In genomic region chr1:239717097-239718051, GRCh38 we compare ENCODE assay signal across 14 cellular contexts.
DNase-seq lines count a peak whose midpoint lies in the region; ATAC-seq, FAIRE-seq and TF ChIP-seq lines count a peak whose summit lies in the region.
"Had no signal": no experiment of that assay in that cellular context is flagged by ENCODE, and none has a peak within 500 bp of the region (broad histone marks: within the 10 kb centered on the region; RNA-seq: fewer than 3 reads in every experiment).

No MANE protein-coding gene starts in this region.

- POLR2A ChIA-PET in activated CD4-positive, alpha-beta T cell treated with anti-CD3 and anti-CD28 coated beads, Interleukin-2, amount 10 ng/mL, durations not matched to agents 7 days and 5 days (lab: Charles Lee) = interaction anchor here (0.7 kb wide), 1 partner anchor 9 kb away, joined by 3 read pairs; no protein-coding TSS in a partner anchor

- no peaks in the 10 kb centered on the region for H3K36me3 ChIP-seq in Peyer's patch
- H3K36me3 ChIP-seq in astrocyte (ENCODE audit: insufficient read depth, low read length) = no peaks in the 10 kb centered on the region
- H3K36me3 ChIP-seq in stomach = no peaks in the 10 kb centered on the region
- no peaks in the 10 kb centered on the region for H3K36me3 ChIP-seq in vagina
- H3K36me3 ChIP-seq: tibial artery had no signal

- H2AFZ ChIP-seq in astrocyte (ENCODE audit: low read depth, low read length) = no peak overlapping the region

- H3K4me3 ChIP-seq in Peyer's patch = peak overlapping the region in 3 of 4 donors; percentile 4 to 25 (median 24)
- no peak overlapping the region for H3K4me3 ChIP-seq in astrocyte (ENCODE audit: insufficient read depth, low read depth, low read length)
- no peak overlapping the region for H3K4me3 ChIP-seq in stomach
- no peak overlapping the region for H3K4me3 ChIP-seq in vagina
- H3K4me3 ChIP-seq: GM12878, skin epidermis, tibial artery had no signal

- peak overlapping the region; percentile 97 for H3K27ac Mint-ChIP-seq in activated CD4-positive, alpha-beta T cell treated with anti-CD3 and anti-CD28 coated beads, Interleukin-2, amount 10 ng/mL, durations not matched to agents 7 days and 5 days
- H3K27ac Mint-ChIP-seq in astrocyte (ENCODE audit: unreplicated experiment) = no peak overlapping the region

- H3K4me1 ChIP-seq in Peyer's patch (peaks cover 0 to 6% (median 0%) of the 10 kb centered on the region in 4 donors), astrocyte (ENCODE audit: insufficient read depth, low read length) (no peaks in the 10 kb centered on the region), stomach (peaks cover 0 to 73% (median 33%) of the 10 kb centered on the region in 4 donors), vagina (no peaks in the 10 kb centered on the region)
- H3K4me1 ChIP-seq: tibial artery had no signal

- WGBS in stomach, 5 donors = 32 to 50% (median 43%) methylated on average over 8 of the region's 8 CpGs

- H3K9me3 ChIP-seq in Peyer's patch (no peaks in the 10 kb centered on the region), astrocyte (ENCODE audit: insufficient read depth, low read depth, low read length) (no peaks in the 10 kb centered on the region), stomach (no peaks in the 10 kb centered on the region), vagina (no peaks in the 10 kb centered on the region)
- H3K9me3 ChIP-seq: tibial artery had no signal

- H3K9me3 Mint-ChIP-seq in activated CD4-positive, alpha-beta T cell treated with anti-CD3 and anti-CD28 coated beads, Interleukin-2, amount 10 ng/mL, durations not matched to agents 7 days and 5 days = no peaks in the 10 kb centered on the region
- H3K9me3 Mint-ChIP-seq in astrocyte (ENCODE audit: unreplicated experiment) = no peaks in the 10 kb centered on the region

- H3K4me3 Mint-ChIP-seq in activated CD4-positive, alpha-beta T cell treated with anti-CD3 and anti-CD28 coated beads, Interleukin-2, amount 10 ng/mL, durations not matched to agents 7 days and 5 days = no peak overlapping the region
- no peak overlapping the region for H3K4me3 Mint-ChIP-seq in astrocyte (ENCODE audit: unreplicated experiment)

- intact Hi-C loops in stomach (cut with DNase I; ENCODE audit: low total_unique reads) = no loop called here
- intact Hi-C loops in left cardiac atrium (cut with DNase I) = no loop called here
- intact Hi-C loops in vagina (cut with DNase I) = no loop called here

- no peak for FAIRE-seq in astrocyte (lab: Jason Lieb, UNC)
- FAIRE-seq: GM12878 had no signal

- H3K4me1 Mint-ChIP-seq in activated CD4-positive, alpha-beta T cell treated with anti-CD3 and anti-CD28 coated beads, Interleukin-2, amount 10 ng/mL, durations not matched to agents 7 days and 5 days = peaks cover 24% of the 10 kb centered on the region
- peaks cover 16% of the 10 kb centered on the region for H3K4me1 Mint-ChIP-seq in astrocyte (ENCODE audit: low read depth, unreplicated experiment)

- no peaks in the 10 kb centered on the region for H3K79me2 ChIP-seq in astrocyte (ENCODE audit: insufficient read depth, low read length)

- CTCF ChIA-PET in activated CD4-positive, alpha-beta T cell treated with anti-CD3 and anti-CD28 coated beads, Interleukin-2, amount 10 ng/mL, durations not matched to agents 7 days and 5 days (lab: Charles Lee) = interaction anchor here (0.6 to 2.5 kb wide), 3 partner anchors 8 to 976 kb away, joined by 3 to 13 read pairs (median 5); no protein-coding TSS in a partner anchor

- TF ChIP-seq CTCF in Peyer's patch (IDR thresholded peaks at IDR 0.05) (no peak), astrocyte (IDR thresholded peaks at IDR 0.05; ENCODE audit: insufficient read depth, low read depth, low read length) (no peak), stomach (IDR thresholded peaks at IDR 0.05) (no peak), vagina (IDR thresholded peaks at IDR 0.05) (no peak)

- peaks cover 15% of the 10 kb centered on the region for H3K36me3 Mint-ChIP-seq in activated CD4-positive, alpha-beta T cell treated with anti-CD3 and anti-CD28 coated beads, Interleukin-2, amount 10 ng/mL, durations not matched to agents 7 days and 5 days (ENCODE audit: low read depth)
- H3K36me3 Mint-ChIP-seq in astrocyte (ENCODE audit: low read depth, unreplicated experiment) = no peaks in the 10 kb centered on the region

- ATAC-seq in left cardiac atrium = no peak
- ATAC-seq: GM12878 had no signal

- no peaks in the 10 kb centered on the region for H3K27me3 Mint-ChIP-seq in activated CD4-positive, alpha-beta T cell treated with anti-CD3 and anti-CD28 coated beads, Interleukin-2, amount 10 ng/mL, durations not matched to agents 7 days and 5 days
- no peaks in the 10 kb centered on the region for H3K27me3 Mint-ChIP-seq in astrocyte (ENCODE audit: low read depth, unreplicated experiment)

- no peaks in the 10 kb centered on the region for H3K27me3 ChIP-seq in Peyer's patch
- H3K27me3 ChIP-seq in astrocyte (ENCODE audit: insufficient read depth, low read length) = peaks cover 10% of the 10 kb centered on the region
- H3K27me3 ChIP-seq in stomach = no peaks in the 10 kb centered on the region
- H3K27me3 ChIP-seq in vagina = no peaks in the 10 kb centered on the region
- H3K27me3 ChIP-seq: tibial artery had no signal

- no peaks in the 10 kb centered on the region for H4K20me1 ChIP-seq in astrocyte (ENCODE audit: insufficient read depth, low read length)

- H3K27ac ChIP-seq in Peyer's patch = peak overlapping the region in 1 of 4 donors; percentile 75
- no peak overlapping the region for H3K27ac ChIP-seq in astrocyte (ENCODE audit: low read depth, low read length)
- peak overlapping the region in 3 of 5 donors; percentile 12 to 59 (median 59) for H3K27ac ChIP-seq in stomach
- no peak overlapping the region for H3K27ac ChIP-seq in vagina
- H3K27ac ChIP-seq: tibial artery had no signal

- no peak for TF ChIP-seq EP300 in stomach (IDR thresholded peaks at IDR 0.05)

- no peak for DNase-seq in activated CD4-positive, alpha-beta T cell treated with anti-CD3 and anti-CD28 coated beads, Interleukin-2, amount 10 ng/mL, durations not matched to agents 7 days and 5 days
- no peak for DNase-seq in activated CD4-positive, alpha-beta T cell treated with anti-CD3 and anti-CD28 coated beads for 1 hour
- DNase-seq in Peyer's patch (no peak), astrocyte (ENCODE audit: low read depth) (peak; percentile 45), stomach (no peak), left cardiac atrium (no peak), NCI-H748 (lab: John Stamatoyannopoulos, UW; ENCODE audit: unreplicated experiment) (no peak), vagina (ENCODE audit: extremely low spot score in 2 of 2) (no peak)
- DNase-seq: cortex of kidney, mammary epithelial cell, occipital lobe, tibial artery had no signal

- H3K9ac ChIP-seq in astrocyte (ENCODE audit: low read length) = no peak overlapping the region

- no peak overlapping the region for H3K4me2 ChIP-seq in astrocyte (ENCODE audit: low read length)

- TF ChIP-seq POLR2A in Peyer's patch (IDR thresholded peaks at IDR 0.05) (no peak), stomach (IDR thresholded peaks at IDR 0.05) (no peak), vagina (IDR thresholded peaks at IDR 0.05) (no peak)

Comparison
In these comparisons a context has a peak if more than half of its experiments do, and no peak if none do; other contexts are left out.
1. H3K27ac ChIP-seq: peak in stomach (3 of 5); none in astrocyte (single experiment) and vagina (single experiment).
2. H3K4me3 ChIP-seq: peak in Peyer's patch (3 of 4); none in astrocyte (single experiment), stomach (0 of 4) and vagina (0 of 2).